ENCODE assay signal across 1 cellular context in the genomic region with DNA sequence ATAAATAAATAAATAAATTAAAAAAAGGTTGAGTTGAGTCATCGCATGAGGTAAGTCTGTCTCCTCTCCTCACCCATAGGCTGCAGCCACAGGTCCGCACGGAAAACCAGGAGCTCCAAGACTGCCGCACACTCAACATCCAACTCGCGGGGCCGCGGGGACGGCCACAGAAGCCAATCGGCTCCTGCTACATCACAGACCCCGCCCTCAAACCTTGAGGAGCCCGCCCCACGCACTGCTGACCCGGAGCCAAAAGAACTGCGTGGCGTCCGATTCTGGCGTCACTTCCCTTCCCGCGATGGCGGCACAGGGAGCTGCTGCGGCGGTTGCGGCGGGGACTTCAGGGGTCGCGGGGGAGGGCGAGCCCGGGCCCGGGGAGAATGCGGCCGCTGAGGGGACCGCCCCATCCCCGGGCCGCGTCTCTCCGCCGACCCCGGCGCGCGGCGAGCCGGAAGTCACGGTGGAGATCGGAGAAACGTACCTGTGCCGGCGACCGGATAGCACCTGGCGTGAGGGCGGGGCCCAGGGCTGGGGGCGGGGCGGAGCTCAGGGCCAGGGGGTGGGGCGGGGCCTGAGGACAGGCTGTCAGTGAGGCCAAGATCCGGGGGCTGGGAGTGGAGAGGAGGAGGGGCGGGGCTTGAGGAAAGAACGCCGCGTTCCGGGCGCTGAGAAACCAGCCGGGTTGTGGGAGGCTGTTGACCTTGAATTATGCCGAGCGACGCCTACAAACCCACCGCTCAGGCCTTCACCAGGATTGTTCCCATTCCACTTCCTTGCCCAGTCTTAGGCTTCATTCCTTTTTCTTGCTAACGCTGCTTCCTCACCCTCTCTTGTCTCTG.
TF ChIP-seq lines count a peak whose summit lies in the region.

TSS of gene KAT8 (plus strand) at position 281 of the 839 bp plus-strand sequence. CDS start at position 299, 18 bp downstream.

TF ChIP-seq in IMR-90, 13 proteins besides CTCF, POLR2A, EP300 and RAD21 (continued from another document):
- TF ChIP-seq USF2 (IDR thresholded peaks at IDR 0.05; ENCODE audit: low read depth, low read length) = no peak
